ENCODE assay signal across 29 cellular contexts in the genomic region with DNA sequence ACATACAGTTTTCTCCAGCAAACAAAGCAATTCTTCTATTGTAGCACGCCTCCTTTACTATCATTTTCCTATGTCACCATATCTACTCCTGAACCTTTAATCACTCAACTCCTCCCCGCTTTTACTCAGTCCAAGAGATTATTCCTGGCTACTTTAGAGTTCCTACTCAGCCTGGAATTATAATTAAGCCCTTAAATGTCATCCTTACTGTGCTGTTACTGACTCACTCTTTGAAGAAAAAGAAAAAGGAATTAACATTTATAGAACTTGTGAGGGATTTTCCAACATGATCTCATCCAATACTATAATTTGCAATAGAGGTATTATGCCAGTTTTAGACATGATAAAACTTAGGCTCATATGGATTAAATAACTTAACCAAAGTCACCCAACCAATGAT.
DNase-seq lines count a peak whose midpoint lies in the region; ATAC-seq, FAIRE-seq and TF ChIP-seq lines count a peak whose summit lies in the region.
"Had no signal": no experiment of that assay in that cellular context is flagged by ENCODE, and none has a peak within 500 bp of the region (broad histone marks: within the 10 kb centered on the region; RNA-seq: fewer than 3 reads in every experiment).

No MANE protein-coding gene starts in this region.

- no peak overlapping the region for H2AK5ac ChIP-seq in mesenchymal stem cell (ENCODE audit: low read length, severe bottlenecking)

- no peak overlapping the region for H2BK5ac ChIP-seq in mesenchymal stem cell (ENCODE audit: low read depth, low read length, poor library complexity, severe bottlenecking)

- H2BK15ac ChIP-seq in mesenchymal stem cell (ENCODE audit: low read depth, poor library complexity, severe bottlenecking): no peak overlapping the region

- H3K14ac ChIP-seq in mesenchymal stem cell (ENCODE audit: low read length in 2 of 2): no peak overlapping the region

- H2BK12ac ChIP-seq in mesenchymal stem cell (ENCODE audit: low read length in 2 of 2): no peak overlapping the region

- no peaks in the 10 kb centered on the region for H3K4me1 ChIP-seq in HEK293 (ENCODE audit: control insufficient read depth, insufficient read depth, low read length)
- no peaks in the 10 kb centered on the region for H3K4me1 ChIP-seq in mesenchymal stem cell (ENCODE audit: control insufficient read depth, insufficient read depth, low read depth, low read length)

- CTCF ChIA-PET in HEK293 (lab: Yijun Ruan, JAX): no interaction called here
- CTCF ChIA-PET in activated CD4-positive, alpha-beta memory T cell treated with anti-CD3 and anti-CD28 coated beads for 36 hours (lab: Charles Lee): no interaction called here

- H3K9me3 ChIP-seq in HEK293 (ENCODE audit: control insufficient read depth, insufficient read depth, low read depth, low read length) (no peaks in the 10 kb centered on the region), mesenchymal stem cell (ENCODE audit: control insufficient read depth, low read length) (no peaks in the 10 kb centered on the region)
- H3K9me3 ChIP-seq: HAP-1, tibial artery had no signal

- POLR2A ChIA-PET in HEK293 (lab: Yijun Ruan, JAX): no interaction called here
- POLR2A ChIA-PET in activated CD4-positive, alpha-beta memory T cell treated with anti-CD3 and anti-CD28 coated beads for 36 hours (lab: Charles Lee): no interaction called here

- intact Hi-C loops in activated T-helper 2 cell treated with anti-CD3 and anti-CD28 coated beads, Interferon-gamma antibody, Interleukin-2, Interleukin-4, amounts not matched to agents 10 μg/mL and 5 μg/mL and 100 μg/mL, durations not matched to agents 14 hours and 24 hours and 36 hours (cut with micrococcal nuclease): no loop called here
- intact Hi-C loops in activated CD4-positive, alpha-beta memory T cell treated with anti-CD3 and anti-CD28 coated beads for 36 hours (cut with micrococcal nuclease): no loop called here

- ATAC-seq in HG03442 (IDR thresholded peaks at IDR 0.05; ENCODE audit: unreplicated experiment): no peak
- ATAC-seq: Right ventricle myocardium inferior; stimulated activated naive CD8-positive, alpha-beta T cell treated with anti-CD3 and anti-CD28 coated beads, Interleukin-15, Interleukin-2, amounts not matched to agents 100 U/mL and 50 U/mL, for 24 hours had no signal

- no peak overlapping the region for H3K4ac ChIP-seq in mesenchymal stem cell (ENCODE audit: low read depth in 1 of 2, low read length in 2 of 2)

- no peak overlapping the region for H3K23ac ChIP-seq in mesenchymal stem cell (ENCODE audit: low read length in 2 of 2)

- peak overlapping the region; percentile 7 for H3K9ac ChIP-seq in mesenchymal stem cell (ENCODE audit: low read length)

- H4K8ac ChIP-seq in mesenchymal stem cell (ENCODE audit: low read length): no peak overlapping the region

- H3K18ac ChIP-seq in mesenchymal stem cell (ENCODE audit: low read depth in 1 of 2, low read length in 2 of 2): no peak overlapping the region

- H3K4me3 Mint-ChIP-seq in activated T-helper 2 cell treated with anti-CD3 and anti-CD28 coated beads, Interferon-gamma antibody, Interleukin-2, Interleukin-4, amounts not matched to agents 10 μg/mL and 5 μg/mL and 100 μg/mL, durations not matched to agents 14 hours and 24 hours and 36 hours (ENCODE audit: low read depth): no peak overlapping the region
- H3K4me3 Mint-ChIP-seq in activated CD4-positive, alpha-beta memory T cell treated with anti-CD3 and anti-CD28 coated beads for 36 hours: no peak overlapping the region
- H3K4me3 Mint-ChIP-seq: activated CD4-positive, alpha-beta memory T cell treated with anti-CD3 and anti-CD28 coated beads, Interleukin-2, amount 10 ng/mL, durations not matched to agents 7 days and 5 days; memory B cell had no signal

- H2BK120ac ChIP-seq in mesenchymal stem cell (ENCODE audit: low read depth, low read length): no peak overlapping the region

- H3K4me2 ChIP-seq in mesenchymal stem cell (ENCODE audit: low read length, poor library complexity, severe bottlenecking): no peak overlapping the region

- no peaks in the 10 kb centered on the region for H3K4me1 Mint-ChIP-seq in activated T-helper 2 cell treated with anti-CD3 and anti-CD28 coated beads, Interferon-gamma antibody, Interleukin-2, Interleukin-4, amounts not matched to agents 10 μg/mL and 5 μg/mL and 100 μg/mL, durations not matched to agents 14 hours and 24 hours and 36 hours (ENCODE audit: low read depth)
- no peaks in the 10 kb centered on the region for H3K4me1 Mint-ChIP-seq in activated CD4-positive, alpha-beta memory T cell treated with anti-CD3 and anti-CD28 coated beads for 36 hours (ENCODE audit: low read depth)
- H3K4me1 Mint-ChIP-seq: activated CD4-positive, alpha-beta memory T cell treated with anti-CD3 and anti-CD28 coated beads, Interleukin-2, amount 10 ng/mL, durations not matched to agents 7 days and 5 days had no signal

- no peaks in the 10 kb centered on the region for H3K36me3 Mint-ChIP-seq in activated T-helper 2 cell treated with anti-CD3 and anti-CD28 coated beads, Interferon-gamma antibody, Interleukin-2, Interleukin-4, amounts not matched to agents 10 μg/mL and 5 μg/mL and 100 μg/mL, durations not matched to agents 14 hours and 24 hours and 36 hours (ENCODE audit: low read depth)
- no peaks in the 10 kb centered on the region for H3K36me3 Mint-ChIP-seq in activated CD4-positive, alpha-beta memory T cell treated with anti-CD3 and anti-CD28 coated beads for 36 hours

- H4K91ac ChIP-seq in mesenchymal stem cell (ENCODE audit: low read length): no peak overlapping the region

- no peak overlapping the region for H3K4me3 ChIP-seq in HEK293 (ENCODE audit: low read depth, low read length)
- no peak overlapping the region for H3K4me3 ChIP-seq in bronchial epithelial cell (ENCODE audit: low read depth, low read length)
- H3K4me3 ChIP-seq in mesenchymal stem cell (ENCODE audit: insufficient read depth in 1 of 2, low read depth in 1 of 2, low read length in 2 of 2): no peak overlapping the region
- H3K4me3 ChIP-seq: HAP-1, tibial artery had no signal

- H3K36me3 ChIP-seq in HEK293 (ENCODE audit: control insufficient read depth in 2 of 2, insufficient read depth in 1 of 2, low read length in 2 of 2): peaks cover 8 to 9% of the 10 kb centered on the region in 2 experiments
- H3K36me3 ChIP-seq in bronchial epithelial cell (ENCODE audit: control insufficient read depth, insufficient read depth, low read length): no peaks in the 10 kb centered on the region
- peaks cover 6 to 35% of the 10 kb centered on the region in 2 experiments for H3K36me3 ChIP-seq in mesenchymal stem cell (ENCODE audit: control insufficient read depth in 1 of 2, insufficient read depth in 2 of 2, low read depth in 1 of 2, low read length in 2 of 2)

- H3K27me3 ChIP-seq in bronchial epithelial cell (ENCODE audit: control insufficient read depth, insufficient read depth, low read length) (no peaks in the 10 kb centered on the region), mesenchymal stem cell (ENCODE audit: control insufficient read depth in 1 of 2, insufficient read depth in 1 of 2, low read length in 2 of 2) (no peaks in the 10 kb centered on the region)
- H3K27me3 ChIP-seq: tibial artery had no signal

- 92% methylated on average over 2 of the region's 2 CpGs for WGBS in mesenchymal stem cell

- H3K79me1 ChIP-seq in mesenchymal stem cell (replicated peaks; ENCODE audit: low read length, poor library complexity, severe bottlenecking): peaks cover 6% of the 10 kb centered on the region

- H3K9me3 Mint-ChIP-seq in activated T-helper 2 cell treated with anti-CD3 and anti-CD28 coated beads, Interferon-gamma antibody, Interleukin-2, Interleukin-4, amounts not matched to agents 10 μg/mL and 5 μg/mL and 100 μg/mL, durations not matched to agents 14 hours and 24 hours and 36 hours: no peaks in the 10 kb centered on the region
- H3K9me3 Mint-ChIP-seq in activated CD4-positive, alpha-beta memory T cell treated with anti-CD3 and anti-CD28 coated beads for 36 hours: no peaks in the 10 kb centered on the region
- H3K9me3 Mint-ChIP-seq: activated CD4-positive, alpha-beta memory T cell treated with anti-CD3 and anti-CD28 coated beads, Interleukin-2, amount 10 ng/mL, durations not matched to agents 7 days and 5 days had no signal

- peaks cover 3% of the 10 kb centered on the region for H3K27me3 Mint-ChIP-seq in activated T-helper 2 cell treated with anti-CD3 and anti-CD28 coated beads, Interferon-gamma antibody, Interleukin-2, Interleukin-4, amounts not matched to agents 10 μg/mL and 5 μg/mL and 100 μg/mL, durations not matched to agents 14 hours and 24 hours and 36 hours (ENCODE audit: low read depth)
- no peaks in the 10 kb centered on the region for H3K27me3 Mint-ChIP-seq in activated CD4-positive, alpha-beta memory T cell treated with anti-CD3 and anti-CD28 coated beads for 36 hours
- H3K27me3 Mint-ChIP-seq: activated CD4-positive, alpha-beta memory T cell treated with anti-CD3 and anti-CD28 coated beads, Interleukin-2, amount 10 ng/mL, durations not matched to agents 7 days and 5 days; memory B cell had no signal

- peak; percentile 14 for DNase-seq in AG20443 (ENCODE audit: low spot score)
- DNase-seq in bronchial epithelial cell (ENCODE audit: low read depth): peak; percentile 4
- no peak for DNase-seq in mesenchymal stem cell
- DNase-seq in activated T-helper 2 cell treated with anti-CD3 and anti-CD28 coated beads, Interferon-gamma antibody, Interleukin-2, Interleukin-4, amounts not matched to agents 10 μg/mL and 5 μg/mL and 100 μg/mL, durations not matched to agents 14 hours and 24 hours and 36 hours (ENCODE audit: low spot score): no peak
- no peak for DNase-seq in activated CD4-positive, alpha-beta memory T cell treated with anti-CD3 and anti-CD28 coated beads for 36 hours
- DNase-seq: activated CD4-positive, alpha-beta memory T cell treated with anti-CD3 and anti-CD28 coated beads, Interleukin-2, amount 10 ng/mL, durations not matched to agents 7 days and 5 days; activated CD4-positive, CD25-positive, alpha-beta regulatory T cell; activated gamma-delta T cell treated with Interleukin-2 at 50 U/mL for 16 hours; amygdala; cerebellar nuclear complex; effector CD4-positive, alpha-beta T cell; NCI-H1092; NCI-H1930; NCI-H226; NCI-H774; occipital lobe; OCI-M1; retina; stimulated activated CD4-positive, alpha-beta T cell treated with anti-CD3 and anti-CD28 coated beads, Interleukin-12 subunit alpha, Interleukin-12 subunit beta, amount 100 ng/mL, for 4 hours; stimulated activated CD4-positive, alpha-beta T cell treated with anti-CD3 and anti-CD28 coated beads, Interleukin-4, amount 100 ng/mL, for 4 hours; stimulated activated naive CD8-positive, alpha-beta T cell treated with anti-CD3 and anti-CD28 coated beads, Interleukin-15, Interleukin-2, amounts not matched to agents 100 U/mL and 50 U/mL, for 24 hours; SW 1271; tibial artery had no signal

- no peak for TF ChIP-seq CTCF in HEK293 (tag by site-specific recombination; IDR thresholded peaks at IDR 0.05)
- no peak for TF ChIP-seq CTCF in bronchial epithelial cell (IDR thresholded peaks at IDR 0.05; ENCODE audit: insufficient read depth, low read length, severe bottlenecking)

- no peak for FAIRE-seq in bronchial epithelial cell (lab: Jason Lieb, UNC)
- FAIRE-seq: GM18507 had no signal

- H2AFZ ChIP-seq in mesenchymal stem cell (ENCODE audit: low read depth, low read length): no peak overlapping the region

- no peak overlapping the region for H3K27ac Mint-ChIP-seq in activated T-helper 2 cell treated with anti-CD3 and anti-CD28 coated beads, Interferon-gamma antibody, Interleukin-2, Interleukin-4, amounts not matched to agents 10 μg/mL and 5 μg/mL and 100 μg/mL, durations not matched to agents 14 hours and 24 hours and 36 hours
- H3K27ac Mint-ChIP-seq in activated CD4-positive, alpha-beta memory T cell treated with anti-CD3 and anti-CD28 coated beads for 36 hours: no peak overlapping the region
- H3K27ac Mint-ChIP-seq: activated CD4-positive, alpha-beta memory T cell treated with anti-CD3 and anti-CD28 coated beads, Interleukin-2, amount 10 ng/mL, durations not matched to agents 7 days and 5 days; memory B cell had no signal

- H3K27ac ChIP-seq in HEK293 (ENCODE audit: extremely low read depth, low read depth, low read length) (no peak overlapping the region), mesenchymal stem cell (ENCODE audit: low read length, poor library complexity, severe bottlenecking) (no peak overlapping the region)
- H3K27ac ChIP-seq: tibial artery had no signal

Comparison
In these comparisons a context has a peak if more than half of its experiments do, and no peak if none do; other contexts are left out.
1. DNase-seq: peak in AG20443 (single experiment) and bronchial epithelial cell (single experiment); none in mesenchymal stem cell (single experiment), activated T-helper 2 cell treated with anti-CD3 and anti-CD28 coated beads, Interferon-gamma antibody, Interleukin-2, Interleukin-4, amounts not matched to agents 10 μg/mL and 5 μg/mL and 100 μg/mL, durations not matched to agents 14 hours and 24 hours and 36 hours (single experiment) and activated CD4-positive, alpha-beta memory T cell treated with anti-CD3 and anti-CD28 coated beads for 36 hours (single experiment).